12 cellular contexts compared by ENCODE assay signal in the genomic region with DNA sequence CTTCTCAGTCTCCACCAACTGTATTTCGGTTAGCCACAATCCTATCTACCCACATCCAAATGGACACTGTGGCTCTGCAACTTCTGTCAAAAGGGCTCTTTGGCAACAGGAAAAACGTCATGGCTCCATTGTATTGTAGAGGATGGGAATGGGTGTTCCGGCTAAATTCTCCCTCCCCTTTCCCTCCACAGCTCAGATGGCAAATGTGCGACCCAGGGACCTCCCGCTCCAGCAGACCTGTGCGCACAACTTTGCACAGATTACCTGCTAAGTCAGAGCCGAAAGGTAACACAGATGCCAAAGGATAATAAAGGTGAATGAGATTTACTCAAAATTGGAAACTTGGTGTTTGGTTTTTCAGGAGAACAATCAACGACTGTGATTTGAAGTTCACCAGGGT. TPM values are rescaled to one million over a fixed set of nuclear protein-coding genes. Genes with fewer than 3 reads are reported as not detected.
DNase-seq lines count a peak whose midpoint lies in the region; ATAC-seq, FAIRE-seq and TF ChIP-seq lines count a peak whose summit lies in the region.
"Had no signal": no experiment of that assay in that cellular context is flagged by ENCODE, and none has a peak within 500 bp of the region (broad histone marks: within the 10 kb centered on the region; RNA-seq: fewer than 3 reads in every experiment).

No MANE protein-coding gene starts in this region.

- no peak overlapping the region for H3K4ac ChIP-seq in H1 (replicated peaks; ENCODE audit: insufficient read length, low read depth, low read length)

- no peaks in the 10 kb centered on the region for H3K36me3 ChIP-seq in CD4-positive, alpha-beta memory T cell (ENCODE audit: insufficient read depth, low read length)
- no peaks in the 10 kb centered on the region for H3K36me3 ChIP-seq in H1 (ENCODE audit: control insufficient read depth in 2 of 4, insufficient read depth in 4 of 4, low read length in 3 of 4)
- no peaks in the 10 kb centered on the region for H3K36me3 ChIP-seq in WERI-Rb-1
- H3K36me3 ChIP-seq: BLaER1 treated with 17β-estradiol and CSF1 and Interleukin-3, amounts not matched to agents 10 nM and 100 nM had no signal

- H3K23me2 ChIP-seq in H1 (ENCODE audit: low read depth, low read length), result peaks cover 16% of the 10 kb centered on the region; the same call in 1 of the 2 replicates

- no peak overlapping the region for H2AK5ac ChIP-seq in H1 (ENCODE audit: low read depth, low read length)

- H3K9ac ChIP-seq in H1 (replicated peaks in 1 of 4; ENCODE audit: extremely low read depth in 1 of 4, low read depth in 3 of 4, low read length in 3 of 4), result no peak overlapping the region
- H3K9ac ChIP-seq: BLaER1 treated with 17β-estradiol and CSF1 and Interleukin-3, amounts not matched to agents 10 nM and 100 nM; KMS-11 had no signal

- no peak overlapping the region for H2BK20ac ChIP-seq in H1 (ENCODE audit: low read length)

- no peak overlapping the region for H4K8ac ChIP-seq in H1 (ENCODE audit: extremely low read depth, insufficient read depth, low read length)

- H3K27me3 Mint-ChIP-seq in CD4-positive, alpha-beta memory T cell, result peaks cover 60 to 62% of the 10 kb centered on the region in 2 donors
- peaks cover 90% of the 10 kb centered on the region for H3K27me3 Mint-ChIP-seq in nephron progenitor cell (ENCODE audit: low read depth, poor library complexity)

- H3K4me1 ChIP-seq in CD4-positive, alpha-beta memory T cell (ENCODE audit: insufficient read depth, low read length), result peaks cover 6% of the 10 kb centered on the region
- H3K4me1 ChIP-seq in H1 (replicated peaks in 1 of 4; ENCODE audit: control insufficient read depth in 3 of 4, insufficient read depth in 4 of 4, low read length in 3 of 4), result peaks cover 0 to 6% (median under 1%) of the 10 kb centered on the region in 4 experiments; a peak in 4 of 7 replicates
- H3K4me1 ChIP-seq: BLaER1 treated with 17β-estradiol and CSF1 and Interleukin-3, amounts not matched to agents 10 nM and 100 nM had no signal

- POLR2A ChIA-PET in CD4-positive, alpha-beta memory T cell (lab: Charles Lee; ENCODE audit: partially characterized antibody), result no interaction called here
- POLR2A ChIA-PET in H1 (lab: Charles Lee; ENCODE audit: partially characterized antibody), result no interaction called here

- no peak overlapping the region for H3K27ac Mint-ChIP-seq in CD4-positive, alpha-beta memory T cell
- no peak overlapping the region for H3K27ac Mint-ChIP-seq in nephron progenitor cell

- peak overlapping the region; percentile 85; the same call in 1 of the 2 replicates for H2AFZ ChIP-seq in H1 (ENCODE audit: low read length)

- peaks cover 0 to 5% (median 0%) of the 10 kb centered on the region in 8 donors for H3K9me3 Mint-ChIP-seq in CD4-positive, alpha-beta memory T cell
- no peaks in the 10 kb centered on the region for H3K9me3 Mint-ChIP-seq in nephron progenitor cell

- no peak overlapping the region for H3K18ac ChIP-seq in H1 (ENCODE audit: extremely low read depth, low read length)

- in situ Hi-C loops in KBM-7 (cut with MboI; ENCODE audit: low pct_unique_long_range_greater_than_20kb, low sequenced_read_pairs), result no loop called here

- no peak overlapping the region for H4K5ac ChIP-seq in H1 (ENCODE audit: insufficient read length, low read depth, low read length)

- H4K20me1 ChIP-seq in H1 (replicated peaks in 1 of 2; ENCODE audit: control insufficient read depth in 1 of 2, insufficient read depth in 2 of 2, low read length in 2 of 2), result no peaks in the 10 kb centered on the region
- H4K20me1 ChIP-seq: BLaER1 treated with 17β-estradiol and CSF1 and Interleukin-3, amounts not matched to agents 10 nM and 100 nM had no signal

- H3K23ac ChIP-seq in H1 (ENCODE audit: insufficient read length), result no peak overlapping the region

- no peak for FAIRE-seq in H1 (lab: Jason Lieb, UNC)
- FAIRE-seq: colon had no signal

- H2BK12ac ChIP-seq in H1 (ENCODE audit: low read depth, low read length), result no peak overlapping the region

- no peak overlapping the region for H3K14ac ChIP-seq in H1 (ENCODE audit: insufficient read length)

- H3K4me2 ChIP-seq in H1 (ENCODE audit: insufficient read depth in 1 of 2, low read depth in 2 of 2, low read length in 2 of 2), result peak overlapping the region; percentile 67 to 81
- H3K4me2 ChIP-seq: BLaER1 treated with 17β-estradiol and CSF1 and Interleukin-3, amounts not matched to agents 10 nM and 100 nM; KMS-11 had no signal

- no peak for TF ChIP-seq POLR2A in H1 (IDR thresholded peaks at IDR 0.05; ENCODE audit: control extremely low read depth in 1 of 2, low read depth in 2 of 2, low read length in 2 of 2)

- no peak overlapping the region for H4K91ac ChIP-seq in H1 (replicated peaks; ENCODE audit: insufficient read length, low read length)

- no peak overlapping the region for H2BK120ac ChIP-seq in H1 (replicated peaks; ENCODE audit: low read depth, low read length)

- no peak overlapping the region for H3K56ac ChIP-seq in H1 (replicated peaks; ENCODE audit: insufficient read length, low read depth, low read length)

- peak overlapping the region in 7 of 8 donors; percentile 9 to 73 (median 63) for H3K4me3 Mint-ChIP-seq in CD4-positive, alpha-beta memory T cell
- peak overlapping the region; percentile 75 for H3K4me3 Mint-ChIP-seq in nephron progenitor cell

- H2BK15ac ChIP-seq in H1 (ENCODE audit: low read length), result no peak overlapping the region

- WGBS in H1 (ENCODE audit: extremely low coverage in 1 of 2, insufficient coverage in 1 of 2, insufficient read length in 1 of 2, insufficient replicate concordance in 2 of 2, low coverage in 1 of 2, low lambda C conversion rate in 2 of 2, missing lambda C conversion rate in 1 of 2), 2 experiments, result 47% methylated on average over 8 of the region's 8 CpGs; no CpG with 5 or more reads in 1 of the 2 experiments

- TF ChIP-seq CTCF in H1 (IDR thresholded peaks at IDR 0.05; ENCODE audit: control extremely low read depth in 1 of 3, insufficient read depth in 1 of 3, low read depth in 1 of 3, low read length in 3 of 3) (no peak), nephron progenitor cell (IDR thresholded peaks at IDR 0.05) (no peak), WERI-Rb-1 (IDR thresholded peaks at IDR 0.05; ENCODE audit: low read depth, low read length) (no peak)

- no peaks in the 10 kb centered on the region for H3K36me3 Mint-ChIP-seq in CD4-positive, alpha-beta memory T cell
- H3K36me3 Mint-ChIP-seq in nephron progenitor cell (ENCODE audit: low read depth), result no peaks in the 10 kb centered on the region

- no peaks in the 10 kb centered on the region for H3K9me3 ChIP-seq in CD4-positive, alpha-beta memory T cell (ENCODE audit: control insufficient read depth in 1 of 2, low read length in 2 of 2)
- H3K9me3 ChIP-seq in H1 (ENCODE audit: insufficient read depth in 2 of 2, low read depth in 1 of 2, low read length in 1 of 2) (no peaks in the 10 kb centered on the region), WERI-Rb-1 (ENCODE audit: severe bottlenecking) (no peaks in the 10 kb centered on the region)

- no peak for ATAC-seq in HG02852 (IDR thresholded peaks at IDR 0.05; ENCODE audit: unreplicated experiment)
- ATAC-seq: SK-N-SH treated with all-trans-retinoic acid at 6 μM for 48 hours had no signal

- H3K27me3 ChIP-seq in CD4-positive, alpha-beta memory T cell (ENCODE audit: insufficient read depth, low read length), result peaks cover 16% of the 10 kb centered on the region
- peaks cover 29 to 43% (median 34%) of the 10 kb centered on the region in 4 experiments for H3K27me3 ChIP-seq in H1 (replicated peaks in 1 of 4; ENCODE audit: control insufficient read depth in 3 of 4, extremely low read depth in 1 of 4, insufficient read depth in 3 of 4, low read length in 3 of 4)
- peaks cover 27% of the 10 kb centered on the region for H3K27me3 ChIP-seq in WERI-Rb-1 (ENCODE audit: insufficient read depth, low read depth, severe bottlenecking)

- TF ChIP-seq EP300 in H1 (IDR thresholded peaks at IDR 0.05; ENCODE audit: borderline replicate concordance in 1 of 2, low read depth in 2 of 2, low read length in 2 of 2), result no peak

- no peak for TF ChIP-seq RAD21 in H1 (IDR thresholded peaks at IDR 0.05 in 1 of 2, conservative IDR thresholded peaks at IDR 0.05 in 1 of 2; ENCODE audit: low read depth in 2 of 2, low read length in 2 of 2)

- CTCF ChIA-PET in CD4-positive, alpha-beta memory T cell (lab: Charles Lee; ENCODE audit: partially characterized antibody), result no interaction called here
- CTCF ChIA-PET in H1 (lab: Charles Lee; ENCODE audit: partially characterized antibody), result no interaction called here

- H2BK5ac ChIP-seq in H1 (ENCODE audit: low read depth, low read length), result no peak overlapping the region

- no peaks in the 10 kb centered on the region for H3K79me2 ChIP-seq in H1 (ENCODE audit: control insufficient read depth in 1 of 2, insufficient read depth in 2 of 2, low read length in 2 of 2)

- intact Hi-C loops in CD4-positive, alpha-beta memory T cell (cut with micrococcal nuclease), result no loop called here

- no peaks in the 10 kb centered on the region for H3K79me1 ChIP-seq in H1 (ENCODE audit: low read depth, low read length)

- H3K27ac ChIP-seq in CD4-positive, alpha-beta memory T cell (ENCODE audit: low read depth, low read length), result no peak overlapping the region
- H3K27ac ChIP-seq in H1 (ENCODE audit: low read depth, low read length) (no peak overlapping the region), WERI-Rb-1 (no peak overlapping the region)
- H3K27ac ChIP-seq: BLaER1 treated with 17β-estradiol and CSF1 and Interleukin-3, amounts not matched to agents 10 nM and 100 nM; KMS-11 had no signal

- no peak overlapping the region for H3K4me3 ChIP-seq in CD4-positive, alpha-beta memory T cell (ENCODE audit: low read length in 2 of 2)
- peak overlapping the region in 3 of 4 experiments; percentile 5 to 60 (median 9); a peak in 4 of 8 replicates for H3K4me3 ChIP-seq in H1 (ENCODE audit: extremely low read depth in 1 of 4, insufficient read depth in 2 of 4, low read depth in 3 of 4, low read length in 4 of 4)
- H3K4me3 ChIP-seq in WERI-Rb-1 (ENCODE audit: low read depth, low read length), result no peak overlapping the region
- H3K4me3 ChIP-seq: BLaER1 treated with 17β-estradiol and CSF1 and Interleukin-3, amounts not matched to agents 10 nM and 100 nM had no signal

- peaks cover 2 to 14% (median 9%) of the 10 kb centered on the region in 4 donors for H3K4me1 Mint-ChIP-seq in CD4-positive, alpha-beta memory T cell
- H3K4me1 Mint-ChIP-seq in nephron progenitor cell, result peaks cover 14% of the 10 kb centered on the region

- DNase-seq in CD4-positive, alpha-beta memory T cell, result no peak
- DNase-seq in KBM-7 (peak; percentile 27), H1 (ENCODE audit: low read depth in 1 of 2, low spot score in 2 of 2) (no peak), nephron progenitor cell (no peak), H4 (ENCODE audit: low spot score) (no peak), WERI-Rb-1 (no peak)
- no peak for DNase-seq in stimulated activated CD4-positive, alpha-beta T cell treated with anti-CD3 and anti-CD28 coated beads, Interleukin-2, amount 100 ng/mL, for 24 hours

RNA-seq across cellular contexts. Expression of a gene that starts 0.9 kb away (rescaled TPM):
- under 1 TPM in 1 of 2 experiments, not detected in 1; 0.17 TPM for total RNA-seq in CD4-positive, alpha-beta memory T cell
- polyA plus RNA-seq in CD4-positive, alpha-beta memory T cell, result not detected
- total RNA-seq in H1 (2021; fragmentation: NEBNext Ultra II Directional; extraction: Animal tissue kit (Norgen Biotek cat#: 25700)), result not detected in 2 replicates
- 0.02 TPM in 1 of 2 replicates, not detected in the other for polyA plus RNA-seq in H1 (2011; rRNA removed)
- polyA plus RNA-seq in H1 (2011; cell fraction: cytosol; rRNA removed), result not detected
- not detected for polyA plus RNA-seq in H1 (2011; cell fraction: nucleus; rRNA removed)
- polyA plus RNA-seq in H1 (2012, experiment 1 of 2), result not detected in 4 replicates
- polyA plus RNA-seq in H1 (2012, experiment 2 of 2), result not detected
- polyA plus RNA-seq in H1 (2013, experiment 1 of 2), result 0.02 TPM
- 0.02 TPM for polyA plus RNA-seq in H1 (2013, experiment 2 of 2)
- 0.07 TPM in 1 of 2 replicates, not detected in the other for polyA minus RNA-seq in H1 (2011; rRNA and poly(A)+ RNA removed)
- not detected for polyA minus RNA-seq in H1 (2011; cell fraction: cytosol; rRNA and poly(A)+ RNA removed)
- polyA minus RNA-seq in H1 (2011; cell fraction: nucleus; rRNA and poly(A)+ RNA removed), result not detected
- total RNA-seq in H4 (2014; rRNA removed; shearing (Covaris generic)), result not detected in 2 replicates

Comparison
In these comparisons a context has a peak if more than half of its experiments do, and no peak if none do; other contexts are left out.
1. H3K4me3 ChIP-seq: peak in H1 (3 of 4); none in CD4-positive, alpha-beta memory T cell (0 of 2) and WERI-Rb-1 (single experiment).